In the genomic region with DNA sequence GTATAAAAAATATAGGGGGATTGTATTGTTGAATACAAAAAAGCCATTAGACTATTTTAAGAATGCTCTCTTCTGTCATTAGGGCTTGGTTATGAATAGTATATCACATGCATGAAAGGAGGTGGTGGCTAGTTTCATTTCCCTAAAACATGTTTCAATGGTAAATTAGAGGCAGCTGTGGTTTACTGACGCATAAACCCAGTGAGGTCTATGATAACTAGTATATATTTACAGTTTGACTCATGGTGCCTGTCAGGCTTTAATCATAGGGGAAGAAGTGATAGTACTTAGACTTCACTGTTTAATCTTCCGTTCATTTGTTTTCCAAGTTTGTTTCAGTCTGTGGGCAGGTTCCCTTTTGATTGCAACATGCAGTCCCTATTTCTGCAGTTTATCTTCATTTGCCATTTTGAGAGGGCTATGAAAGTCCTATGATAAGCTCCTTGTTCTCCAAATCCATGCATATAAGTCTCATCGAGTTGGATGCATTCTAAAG, we compare ENCODE assay signal across 9 cellular contexts. TPM values are rescaled to one million over a fixed set of nuclear protein-coding genes. Genes with fewer than 3 reads are reported as not detected.
A peak's percentile ranks its signal among the peaks of the same experiment; 100 is the strongest.
DNase-seq lines count a peak whose midpoint lies in the region; ATAC-seq and TF ChIP-seq lines count a peak whose summit lies in the region.
"Had no signal": no experiment of that assay in that cellular context is flagged by ENCODE, and none has a peak within 500 bp of the region (broad histone marks: within the 10 kb centered on the region; RNA-seq: fewer than 3 reads in every experiment).

No MANE protein-coding gene starts in this region.

- peaks cover 44% of the 10 kb centered on the region for H3K4me1 Mint-ChIP-seq in activated CD4-positive, alpha-beta T cell treated with anti-CD3 and anti-CD28 coated beads for 36 hours
- peaks cover 18% of the 10 kb centered on the region for H3K4me1 Mint-ChIP-seq in activated T-helper 17 cell treated with anti-CD3 and anti-CD28 coated beads, Interleukin-2, amount 50 U/mL, for 72 hours

- peaks cover 1% of the 10 kb centered on the region for H3K36me3 Mint-ChIP-seq in activated CD4-positive, alpha-beta T cell treated with anti-CD3 and anti-CD28 coated beads for 36 hours (ENCODE audit: low read depth)
- peaks cover 6% of the 10 kb centered on the region for H3K36me3 Mint-ChIP-seq in activated T-helper 17 cell treated with anti-CD3 and anti-CD28 coated beads, Interleukin-2, amount 50 U/mL, for 72 hours (ENCODE audit: low read depth)

- CTCF ChIA-PET in activated CD4-positive, alpha-beta T cell treated with anti-CD3 and anti-CD28 coated beads for 36 hours (lab: Charles Lee), result interaction anchor here (0.8 to 1.3 kb wide), 3 partner anchors 22 to 25 kb away, joined by 3 to 4 read pairs (median 4); no protein-coding TSS in a partner anchor

- H4K20me1 ChIP-seq in KMS-11 (ENCODE audit: insufficient read depth), result no peaks in the 10 kb centered on the region

- H3K4me3 ChIP-seq in KMS-11 (IDR thresholded peaks at IDR 0.05; ENCODE audit: insufficient read depth, low read depth, low read length), result peak overlapping the region; percentile 58
- H3K4me3 ChIP-seq: cardiac muscle cell had no signal

- H3K4me3 Mint-ChIP-seq in activated CD4-positive, alpha-beta T cell treated with anti-CD3 and anti-CD28 coated beads for 36 hours, result no peak overlapping the region
- peak overlapping the region; percentile 39 for H3K4me3 Mint-ChIP-seq in activated T-helper 17 cell treated with anti-CD3 and anti-CD28 coated beads, Interleukin-2, amount 50 U/mL, for 72 hours

- H3K27ac ChIP-seq in KMS-11, result peak overlapping the region; percentile 8; the same call in 1 of the 2 replicates
- H3K27ac ChIP-seq: cardiac muscle cell had no signal

- H3K27me3 Mint-ChIP-seq in activated CD4-positive, alpha-beta T cell treated with anti-CD3 and anti-CD28 coated beads for 36 hours, result peaks cover 9% of the 10 kb centered on the region
- H3K27me3 Mint-ChIP-seq in activated T-helper 17 cell treated with anti-CD3 and anti-CD28 coated beads, Interleukin-2, amount 50 U/mL, for 72 hours, result peaks cover 16% of the 10 kb centered on the region

- DNase-seq in activated CD4-positive, alpha-beta T cell treated with anti-CD3 and anti-CD28 coated beads for 36 hours, result peak; percentile 63
- DNase-seq in activated CD4-positive, alpha-beta T cell treated with anti-CD3 and anti-CD28 coated beads, Interleukin-2, amount 50 U/mL, for 1 hour, result no peak
- DNase-seq in kidney tubule cell (ENCODE audit: low spot score) (peak; percentile 96), NCI-H524 (lab: John Stamatoyannopoulos, UW) (no peak), NCI-H1092 (lab: John Stamatoyannopoulos, UW) (no peak)

- peak overlapping the region; percentile 53 for H3K27ac Mint-ChIP-seq in activated CD4-positive, alpha-beta T cell treated with anti-CD3 and anti-CD28 coated beads for 36 hours
- H3K27ac Mint-ChIP-seq in activated T-helper 17 cell treated with anti-CD3 and anti-CD28 coated beads, Interleukin-2, amount 50 U/mL, for 72 hours, result peak overlapping the region; percentile 83

- no peaks in the 10 kb centered on the region for H3K79me2 ChIP-seq in KMS-11 (ENCODE audit: insufficient read depth, low read depth)

- peaks cover 10% of the 10 kb centered on the region; the same call in 1 of the 2 replicates for H3K27me3 ChIP-seq in KMS-11 (ENCODE audit: insufficient read depth, low read depth)
- H3K27me3 ChIP-seq: cardiac muscle cell had no signal

- no peak overlapping the region for H2AFZ ChIP-seq in KMS-11 (ENCODE audit: low read depth)

- H3K9ac ChIP-seq in KMS-11, result no peak overlapping the region

- H3K4me2 ChIP-seq in KMS-11, result peak overlapping the region; percentile 71

- intact Hi-C loops in activated CD4-positive, alpha-beta T cell treated with anti-CD3 and anti-CD28 coated beads for 36 hours (cut with DNase I, micrococcal nuclease), result loop anchor here (1.0 to 5.0 kb wide), 12 partner anchors 21 to 885 kb away; partner anchors contain the start of gene MAP4K3 (in 1 of the 2)

- no peaks in the 10 kb centered on the region for H3K9me3 Mint-ChIP-seq in activated CD4-positive, alpha-beta T cell treated with anti-CD3 and anti-CD28 coated beads for 36 hours (ENCODE audit: low read depth)
- no peaks in the 10 kb centered on the region for H3K9me3 Mint-ChIP-seq in activated T-helper 17 cell treated with anti-CD3 and anti-CD28 coated beads, Interleukin-2, amount 50 U/mL, for 72 hours

- no peak for TF ChIP-seq CTCF in KMS-11 (conservative IDR thresholded peaks at IDR 0.05; ENCODE audit: low read depth, low read length)

- ATAC-seq in activated CD4-positive, alpha-beta T cell treated with anti-CD3 and anti-CD28 coated beads for 36 hours, result peak; percentile 95
- ATAC-seq in GM21786 (IDR thresholded peaks at IDR 0.05; ENCODE audit: unreplicated experiment), result peak; percentile 99
- peak; percentile 93 for ATAC-seq in activated T-helper 17 cell treated with anti-CD3 and anti-CD28 coated beads, Interleukin-2, amount 50 U/mL, for 72 hours (replicated peaks)

- H3K36me3 ChIP-seq in KMS-11 (ENCODE audit: insufficient read depth), result no peaks in the 10 kb centered on the region
- H3K36me3 ChIP-seq: cardiac muscle cell had no signal

- POLR2A ChIA-PET in activated CD4-positive, alpha-beta T cell treated with anti-CD3 and anti-CD28 coated beads for 36 hours (lab: Charles Lee), result interaction anchor here (0.7 kb wide), 1 partner anchor 80 kb away, joined by 3 read pairs; no protein-coding TSS in a partner anchor

- H3K4me1 ChIP-seq in KMS-11 (ENCODE audit: low read depth, poor library complexity, severe bottlenecking), result peaks cover 39% of the 10 kb centered on the region

RNA-seq across cellular contexts. Expression of gene MAP4K3, which starts 55.1 kb away (rescaled TPM):
- 10 to 100 TPM in 1 of 2 experiments, 1 to 10 TPM in 1; 8.1 to 11.8 TPM for total RNA-seq in activated CD4-positive, alpha-beta T cell treated with anti-CD3 and anti-CD28 coated beads for 36 hours
- total RNA-seq in activated T-helper 17 cell treated with anti-CD3 and anti-CD28 coated beads, Interleukin-2, amount 50 U/mL, for 72 hours, result 10 to 100 TPM in 1 of 2 donors, 1 to 10 TPM in 1; 8.9 to 11.3 TPM

Comparison
In these comparisons a context has a peak if more than half of its experiments do, and no peak if none do; other contexts are left out.
1. DNase-seq: peak in activated CD4-positive, alpha-beta T cell treated with anti-CD3 and anti-CD28 coated beads for 36 hours (single experiment) and kidney tubule cell (single experiment); none in activated CD4-positive, alpha-beta T cell treated with anti-CD3 and anti-CD28 coated beads, Interleukin-2, amount 50 U/mL, for 1 hour (single experiment), NCI-H524 (0 of 2) and NCI-H1092 (single experiment).
2. Peak in every context shown above with its lines, with median percentiles within 50 percentile points of each other: ATAC-seq.